ENCODE assay signal across 17 cellular contexts in genomic region chr6:131685266-131685780, GRCh38. TPM values are rescaled to one million over a fixed set of nuclear protein-coding genes. Genes with fewer than 3 reads are reported as not detected.
A peak's percentile ranks its signal among the peaks of the same experiment; 100 is the strongest.
DNase-seq lines count a peak whose midpoint lies in the region; ATAC-seq and TF ChIP-seq lines count a peak whose summit lies in the region.
"Had no signal": no experiment of that assay in that cellular context is flagged by ENCODE, and none has a peak within 500 bp of the region (broad histone marks: within the 10 kb centered on the region; RNA-seq: fewer than 3 reads in every experiment).

No MANE protein-coding gene starts in this region.

- peak; percentile 20 for DNase-seq in activated naive CD8-positive, alpha-beta T cell treated with anti-CD3 and anti-CD28 coated beads for 36 hours
- DNase-seq in ecto neural progenitor cell (ENCODE audit: low spot score) (no peak), foreskin fibroblast (no peak), HEK293T (ENCODE audit: extremely low spot score) (no peak), midbrain (lab: John Stamatoyannopoulos, UW) (no peak)
- DNase-seq: activated CD8-positive, alpha-beta memory T cell treated with anti-CD3 and anti-CD28 coated beads, Interleukin-2, amount 50 U/mL, for 48 hours; cerebellar nuclear complex; foreskin keratinocyte; KG1; left ventricle myocardium superior had no signal

- H3K36me3 Mint-ChIP-seq in activated naive CD8-positive, alpha-beta T cell treated with anti-CD3 and anti-CD28 coated beads for 36 hours, result no peaks in the 10 kb centered on the region

- H3K4me3 Mint-ChIP-seq in activated naive CD8-positive, alpha-beta T cell treated with anti-CD3 and anti-CD28 coated beads for 36 hours, result no peak overlapping the region

- no peaks in the 10 kb centered on the region for H3K9me3 Mint-ChIP-seq in activated naive CD8-positive, alpha-beta T cell treated with anti-CD3 and anti-CD28 coated beads for 36 hours

- peaks cover 11% of the 10 kb centered on the region for H3K4me1 Mint-ChIP-seq in activated naive CD8-positive, alpha-beta T cell treated with anti-CD3 and anti-CD28 coated beads for 36 hours

- H3K27ac Mint-ChIP-seq in activated naive CD8-positive, alpha-beta T cell treated with anti-CD3 and anti-CD28 coated beads for 36 hours, result no peak overlapping the region
- H3K27ac Mint-ChIP-seq: progenitor cell of endocrine pancreas had no signal

- peak; percentile 49 for ATAC-seq in GM18520 (IDR thresholded peaks at IDR 0.05; ENCODE audit: unreplicated experiment)
- peak; percentile 56 for ATAC-seq in GM21367 (IDR thresholded peaks at IDR 0.05; ENCODE audit: unreplicated experiment)
- ATAC-seq in HG03064 (IDR thresholded peaks at IDR 0.05; ENCODE audit: low read depth, unreplicated experiment), result peak; percentile 64
- ATAC-seq: foreskin keratinocyte, left ventricle myocardium superior had no signal

- POLR2A ChIA-PET in HEK293T (lab: Yijun Ruan, JAX), result no interaction called here

- no peaks in the 10 kb centered on the region for H3K27me3 Mint-ChIP-seq in activated naive CD8-positive, alpha-beta T cell treated with anti-CD3 and anti-CD28 coated beads for 36 hours

- TF ChIP-seq CTCF in foreskin fibroblast (IDR thresholded peaks at IDR 0.05; ENCODE audit: low read depth, low read length), result no peak

- no peak overlapping the region for H3K4me3 ChIP-seq in foreskin fibroblast (ENCODE audit: low read depth in 1 of 2, low read length in 2 of 2)
- H3K4me3 ChIP-seq: vagina had no signal

- CTCF ChIA-PET in HEK293T (lab: Yijun Ruan, JAX), result no interaction called here

TF ChIP-seq in HEK293T, 16 proteins besides CTCF, POLR2A, EP300 and RAD21:
- TF ChIP-seq FOXA1 (IDR thresholded peaks at IDR 0.05) (no peak), ZNF384 (IDR thresholded peaks at IDR 0.05) (no peak), ARNT (IDR thresholded peaks at IDR 0.05) (no peak), L3MBTL2 (conservative IDR thresholded peaks at IDR 0.05) (no peak), LEF1 (IDR thresholded peaks at IDR 0.05; ENCODE audit: borderline replicate concordance) (no peak), FOXK2 (IDR thresholded peaks at IDR 0.05) (no peak), SUZ12 (IDR thresholded peaks at IDR 0.05) (no peak), BHLHE40 (IDR thresholded peaks at IDR 0.05; ENCODE audit: borderline replicate concordance) (no peak), ELF4 (IDR thresholded peaks at IDR 0.05) (no peak), TARDBP (IDR thresholded peaks at IDR 0.05) (no peak), NFRKB (IDR thresholded peaks at IDR 0.05) (no peak)

RNA-seq across cellular contexts. Expression of gene OR2A4, which starts 15.9 kb away (rescaled TPM):
- total RNA-seq in activated naive CD8-positive, alpha-beta T cell treated with anti-CD3 and anti-CD28 coated beads for 36 hours, result not detected
- total RNA-seq: foreskin keratinocyte, left ventricle myocardium superior, progenitor cell of endocrine pancreas, vagina had no signal

RNA-seq across cellular contexts. Expression of gene CTAGE9, which starts 25.5 kb away (rescaled TPM):
- total RNA-seq in activated naive CD8-positive, alpha-beta T cell treated with anti-CD3 and anti-CD28 coated beads for 36 hours, result not detected
- total RNA-seq: foreskin keratinocyte, left ventricle myocardium superior, NCI-H460, progenitor cell of endocrine pancreas, SK-MEL-5, vagina had no signal

RNA-seq across cellular contexts. Expression of gene ENPP3, which starts 48.2 kb away (rescaled TPM):
- total RNA-seq in activated naive CD8-positive, alpha-beta T cell treated with anti-CD3 and anti-CD28 coated beads for 36 hours, result under 1 TPM; 0.45 to 0.64 TPM
- total RNA-seq: foreskin keratinocyte, left ventricle myocardium superior, progenitor cell of endocrine pancreas had no signal

RNA-seq across cellular contexts. Expression of gene MED23, which starts 57.3 kb away (rescaled TPM):
- total RNA-seq in activated naive CD8-positive, alpha-beta T cell treated with anti-CD3 and anti-CD28 coated beads for 36 hours, result 10 to 100 TPM; 20.8 to 20.9 TPM
